In the genomic region with DNA sequence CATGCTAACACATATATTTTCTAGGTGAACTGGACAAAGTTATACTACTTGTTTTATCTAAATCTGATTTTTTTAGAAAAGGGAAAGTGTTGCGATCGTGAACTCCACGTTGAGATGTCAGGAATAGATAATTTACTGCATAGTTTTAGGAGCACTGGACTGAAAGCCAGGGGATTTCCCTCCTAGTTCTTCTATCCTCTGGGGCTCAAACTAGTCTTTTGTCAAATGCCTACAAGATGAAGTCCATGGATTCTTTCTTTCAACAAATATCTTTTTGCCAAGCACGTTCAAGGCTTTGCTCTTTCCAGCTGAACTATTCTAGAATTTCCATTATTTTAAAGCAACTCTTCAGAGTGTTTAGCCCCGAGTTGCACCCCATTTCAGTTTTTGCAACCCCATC, we compare ENCODE assay signal across 8 cellular contexts. TPM values are rescaled to one million over a fixed set of nuclear protein-coding genes. Genes with fewer than 3 reads are reported as not detected.
A peak's percentile ranks its signal among the peaks of the same experiment; 100 is the strongest.
DNase-seq lines count a peak whose midpoint lies in the region; ATAC-seq and TF ChIP-seq lines count a peak whose summit lies in the region.

No MANE protein-coding gene starts in this region.

- H3K4me3 Mint-ChIP-seq in MCF 10A (ENCODE audit: unreplicated experiment) = peak overlapping the region; percentile 93

- peak overlapping the region; percentile 80 to 84 for H3K9ac ChIP-seq in mucosa of rectum (ENCODE audit: low read depth in 1 of 2, low read length in 2 of 2)

- peaks cover 27% of the 10 kb centered on the region for H3K4me1 Mint-ChIP-seq in MCF 10A (ENCODE audit: insufficient read depth, unreplicated experiment)

- H3K9me3 Mint-ChIP-seq in MCF 10A (ENCODE audit: unreplicated experiment) = no peaks in the 10 kb centered on the region

- POLR2A ChIA-PET in BJ (lab: Charles Lee) = interaction anchor here (1.4 kb wide), 1 partner anchor 50 kb away, joined by 4 read pairs; no protein-coding TSS in a partner anchor
- POLR2A ChIA-PET in MCF 10A (lab: Yijun Ruan, JAX) = interaction anchor here (0.7 to 2.8 kb wide), 11 partner anchors 8 to 146 kb away, joined by 3 to 38 read pairs (median 6); no protein-coding TSS in a partner anchor

- H3K27ac ChIP-seq in mucosa of rectum (ENCODE audit: low read depth in 2 of 2, low read length in 2 of 2) = peak overlapping the region; percentile 76 to 90

- ATAC-seq in HG03095 (IDR thresholded peaks at IDR 0.05; ENCODE audit: unreplicated experiment) (peak; percentile 16), HG02973 (IDR thresholded peaks at IDR 0.05; ENCODE audit: unreplicated experiment) (no peak)

- H3K4me3 ChIP-seq in BJ (ENCODE audit: low read depth, low read length) = peak overlapping the region; percentile 80
- H3K4me3 ChIP-seq in mucosa of rectum (ENCODE audit: low read length in 2 of 2) = peak overlapping the region; percentile 93 to 95

- H3K4me1 ChIP-seq in mucosa of rectum (ENCODE audit: control insufficient read depth in 2 of 2, insufficient read depth in 2 of 2, low read length in 2 of 2) = peaks cover 3 to 15% of the 10 kb centered on the region in 2 donors

- no peak for DNase-seq in BJ (ENCODE audit: low read depth)
- DNase-seq in MCF 10A (ENCODE audit: unreplicated experiment) = no peak
- no peak for DNase-seq in MV-4-11 (lab: John Stamatoyannopoulos, UW)
- DNase-seq in glomerular visceral epithelial cell (ENCODE audit: extremely low spot score) = no peak
- no peak for DNase-seq in NK-92 (lab: John Stamatoyannopoulos, UW; ENCODE audit: unreplicated experiment)

- no peaks in the 10 kb centered on the region for H3K27me3 Mint-ChIP-seq in MCF 10A (ENCODE audit: insufficient read depth, unreplicated experiment)

- TF ChIP-seq CTCF in BJ (IDR thresholded peaks at IDR 0.05; ENCODE audit: insufficient read depth, low read depth, low read length) (no peak), MCF 10A (IDR thresholded peaks at IDR 0.05; ENCODE audit: unreplicated experiment) (no peak)

- TSS peak; percentile 66 for BruUV-seq in MCF 10A (replicated peaks; lab: Mats Ljungman, UMichigan)

- CTCF ChIA-PET in BJ (lab: Yijun Ruan, JAX) (interaction anchor here (0.9 to 2.8 kb wide), 7 partner anchors 9 to 205 kb away, joined by 3 to 16 read pairs (median 6); partner anchors contain the start of gene TM4SF18), MCF 10A (lab: Yijun Ruan, JAX) (interaction anchor here (0.5 to 4.8 kb wide), 10 partner anchors 9 to 341 kb away, joined by 3 to 60 read pairs (median 4); no protein-coding TSS in a partner anchor)

- H3K36me3 Mint-ChIP-seq in MCF 10A (ENCODE audit: insufficient read depth, unreplicated experiment) = no peaks in the 10 kb centered on the region

- H3K36me3 ChIP-seq in BJ (ENCODE audit: control insufficient read depth, insufficient read depth, low read length) = no peaks in the 10 kb centered on the region
- H3K36me3 ChIP-seq in mucosa of rectum (ENCODE audit: control insufficient read depth in 2 of 2, insufficient read depth in 2 of 2, low read length in 2 of 2) = no peaks in the 10 kb centered on the region

- H3K9me3 ChIP-seq in mucosa of rectum (ENCODE audit: control insufficient read depth in 2 of 2, low read length in 2 of 2) = no peaks in the 10 kb centered on the region

- no peak overlapping the region for H3K27ac Mint-ChIP-seq in MCF 10A (ENCODE audit: low read depth, unreplicated experiment)

- intact Hi-C loops in MCF 10A (cut with micrococcal nuclease) = loop anchor here (2.0 to 10.0 kb wide), 2 partner anchors 144 to 264 kb away; partner anchors contain the start of gene CPA3

- no peaks in the 10 kb centered on the region for H3K27me3 ChIP-seq in BJ (ENCODE audit: control insufficient read depth, insufficient read depth, low read length)
- H3K27me3 ChIP-seq in mucosa of rectum (ENCODE audit: control insufficient read depth in 2 of 2, insufficient read depth in 2 of 2, low read length in 2 of 2) = no peaks in the 10 kb centered on the region

RNA-seq across cellular contexts. Expression of gene HPS3, which starts 0.6 kb away (rescaled TPM):
- 14.6 and 20.0 TPM in 2 replicates for polyA plus RNA-seq in BJ (2011; rRNA removed)
- 10.4 and 11.7 TPM in 2 replicates for polyA minus RNA-seq in BJ (2011; rRNA and poly(A)+ RNA removed)
- 7.7 and 11.1 TPM in 2 replicates for total RNA-seq in MCF 10A (2022)

RNA-seq across cellular contexts. Expression of gene HLTF, which starts 42.5 kb away (rescaled TPM):
- polyA plus RNA-seq in BJ (2011; rRNA removed) = 17.3 and 22.0 TPM in 2 replicates
- 11.6 and 11.9 TPM in 2 replicates for polyA minus RNA-seq in BJ (2011; rRNA and poly(A)+ RNA removed)
- 21.9 TPM in 2 replicates for total RNA-seq in MCF 10A (2022)
